8 cellular contexts compared by ENCODE assay signal in the genomic region with DNA sequence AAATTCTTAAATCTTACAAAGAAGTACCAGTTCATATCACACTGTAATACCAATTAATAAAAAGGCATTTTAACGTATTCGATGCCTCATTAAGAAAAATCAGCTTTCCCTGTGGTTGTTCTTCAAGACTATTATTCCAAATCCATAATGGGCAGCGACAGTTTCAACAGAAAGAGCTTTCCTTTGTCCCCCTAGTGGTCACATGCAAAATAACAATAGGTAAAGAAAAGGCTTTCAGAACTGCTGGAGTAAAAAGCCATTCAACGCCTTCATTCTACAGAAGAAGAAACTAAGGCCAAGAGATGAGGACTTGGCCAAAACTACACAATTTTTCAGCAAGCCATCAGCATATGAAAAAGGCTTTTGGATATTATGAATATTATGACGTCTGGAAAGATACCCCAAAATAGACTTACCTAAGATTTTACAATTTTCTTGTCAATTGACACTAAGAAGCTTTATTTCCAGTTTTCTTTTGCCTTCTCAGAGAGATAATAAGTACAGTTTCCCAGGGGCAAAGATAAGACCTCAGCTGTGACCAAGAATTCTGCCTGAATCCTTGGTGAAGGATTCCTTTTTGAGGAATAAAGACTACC. TPM values are rescaled to one million over a fixed set of nuclear protein-coding genes. Genes with fewer than 3 reads are reported as not detected.
A peak's percentile ranks its signal among the peaks of the same experiment; 100 is the strongest.
DNase-seq lines count a peak whose midpoint lies in the region; FAIRE-seq and TF ChIP-seq lines count a peak whose summit lies in the region.

No MANE protein-coding gene starts in this region.

- no peaks in the 10 kb centered on the region for H3K36me3 Mint-ChIP-seq in nephron (ENCODE audit: low read depth)
- no peaks in the 10 kb centered on the region for H3K36me3 Mint-ChIP-seq in activated CD4-positive, alpha-beta T cell treated with anti-CD3 and anti-CD28 coated beads, Interleukin-2, amount 10 ng/mL, durations not matched to agents 7 days and 5 days (ENCODE audit: low read depth)

- peak; percentile 75 for TF ChIP-seq CTCF in cardiac fibroblast (IDR thresholded peaks at IDR 0.05; ENCODE audit: low read depth, low read length)
- peak; percentile 71 to 75 (median 74) for TF ChIP-seq CTCF in nephron (IDR thresholded peaks at IDR 0.05; ENCODE audit: unreplicated experiment in 3 of 3)

- peak; percentile 26 for DNase-seq in CD1c-positive myeloid dendritic cell (ENCODE audit: extremely low spot score)
- no peak for DNase-seq in H54 (ENCODE audit: insufficient read length, low spot score)
- peak; percentile 55 for DNase-seq in NCI-H460 (ENCODE audit: extremely low read depth, low read depth)
- DNase-seq in cardiac fibroblast (ENCODE audit: low read depth in 2 of 2), result peak; percentile 62 to 64
- DNase-seq in T1000 (lab: John Stamatoyannopoulos, UW), result no peak
- DNase-seq in activated CD4-positive, alpha-beta T cell treated with anti-CD3 and anti-CD28 coated beads, Interleukin-2, amount 10 ng/mL, durations not matched to agents 7 days and 5 days, result no peak
- DNase-seq in stimulated activated naive CD4-positive, alpha-beta T cell treated with Interleukin-2 at 50 U/mL for 16 hours (lab: John Stamatoyannopoulos, UW), result no peak

- peak; percentile 82 for FAIRE-seq in H54 (lab: Jason Lieb, UNC)

- H3K4me3 Mint-ChIP-seq in nephron, result no peak overlapping the region
- H3K4me3 Mint-ChIP-seq in activated CD4-positive, alpha-beta T cell treated with anti-CD3 and anti-CD28 coated beads, Interleukin-2, amount 10 ng/mL, durations not matched to agents 7 days and 5 days, result no peak overlapping the region

- POLR2A ChIA-PET in activated CD4-positive, alpha-beta T cell treated with anti-CD3 and anti-CD28 coated beads, Interleukin-2, amount 10 ng/mL, durations not matched to agents 7 days and 5 days (lab: Charles Lee), result no interaction called here

- peaks cover 10% of the 10 kb centered on the region for H3K27me3 Mint-ChIP-seq in nephron (ENCODE audit: low read depth)
- peaks cover 3% of the 10 kb centered on the region for H3K27me3 Mint-ChIP-seq in activated CD4-positive, alpha-beta T cell treated with anti-CD3 and anti-CD28 coated beads, Interleukin-2, amount 10 ng/mL, durations not matched to agents 7 days and 5 days

- no peak for TF ChIP-seq POLR2A in H54 (IDR thresholded peaks at IDR 0.05; ENCODE audit: low read depth, low read length)

- H3K9me3 Mint-ChIP-seq in nephron, result no peaks in the 10 kb centered on the region
- H3K9me3 Mint-ChIP-seq in activated CD4-positive, alpha-beta T cell treated with anti-CD3 and anti-CD28 coated beads, Interleukin-2, amount 10 ng/mL, durations not matched to agents 7 days and 5 days, result no peaks in the 10 kb centered on the region

- no peaks in the 10 kb centered on the region for H3K4me1 Mint-ChIP-seq in nephron
- no peaks in the 10 kb centered on the region for H3K4me1 Mint-ChIP-seq in activated CD4-positive, alpha-beta T cell treated with anti-CD3 and anti-CD28 coated beads, Interleukin-2, amount 10 ng/mL, durations not matched to agents 7 days and 5 days

- H3K4me3 ChIP-seq in cardiac fibroblast (replicated peaks in 1 of 2; ENCODE audit: low read depth in 2 of 2, low read length in 2 of 2), result no peak overlapping the region

- no peak overlapping the region for H3K27ac Mint-ChIP-seq in nephron
- H3K27ac Mint-ChIP-seq in activated CD4-positive, alpha-beta T cell treated with anti-CD3 and anti-CD28 coated beads, Interleukin-2, amount 10 ng/mL, durations not matched to agents 7 days and 5 days, result no peak overlapping the region

- CTCF ChIA-PET in activated CD4-positive, alpha-beta T cell treated with anti-CD3 and anti-CD28 coated beads, Interleukin-2, amount 10 ng/mL, durations not matched to agents 7 days and 5 days (lab: Charles Lee), result no interaction called here

RNA-seq across cellular contexts. Expression of gene CDH6, which starts 6.7 kb away (rescaled TPM):
- total RNA-seq in NCI-H460 (2014; rRNA removed; shearing (Covaris generic)), result 0.20 TPM in 1 of 2 replicates, not detected in the other
- not detected in 2 replicates for polyA plus RNA-seq in NCI-H460 (2014; cell fraction: nucleus; rRNA removed)
- not detected for total RNA-seq in activated CD4-positive, alpha-beta T cell treated with anti-CD3 and anti-CD28 coated beads, Interleukin-2, amount 10 ng/mL, durations not matched to agents 7 days and 5 days

Comparison
In these comparisons a context has a peak if more than half of its experiments do, and no peak if none do; other contexts are left out.
1. DNase-seq: peak in CD1c-positive myeloid dendritic cell (single experiment), NCI-H460 (single experiment) and cardiac fibroblast (2 of 2); none in H54 (single experiment), T1000 (single experiment), activated CD4-positive, alpha-beta T cell treated with anti-CD3 and anti-CD28 coated beads, Interleukin-2, amount 10 ng/mL, durations not matched to agents 7 days and 5 days (single experiment) and stimulated activated naive CD4-positive, alpha-beta T cell treated with Interleukin-2 at 50 U/mL for 16 hours (single experiment).